Comparison of ENCODE assay signal across 8 cellular contexts in the genomic region with DNA sequence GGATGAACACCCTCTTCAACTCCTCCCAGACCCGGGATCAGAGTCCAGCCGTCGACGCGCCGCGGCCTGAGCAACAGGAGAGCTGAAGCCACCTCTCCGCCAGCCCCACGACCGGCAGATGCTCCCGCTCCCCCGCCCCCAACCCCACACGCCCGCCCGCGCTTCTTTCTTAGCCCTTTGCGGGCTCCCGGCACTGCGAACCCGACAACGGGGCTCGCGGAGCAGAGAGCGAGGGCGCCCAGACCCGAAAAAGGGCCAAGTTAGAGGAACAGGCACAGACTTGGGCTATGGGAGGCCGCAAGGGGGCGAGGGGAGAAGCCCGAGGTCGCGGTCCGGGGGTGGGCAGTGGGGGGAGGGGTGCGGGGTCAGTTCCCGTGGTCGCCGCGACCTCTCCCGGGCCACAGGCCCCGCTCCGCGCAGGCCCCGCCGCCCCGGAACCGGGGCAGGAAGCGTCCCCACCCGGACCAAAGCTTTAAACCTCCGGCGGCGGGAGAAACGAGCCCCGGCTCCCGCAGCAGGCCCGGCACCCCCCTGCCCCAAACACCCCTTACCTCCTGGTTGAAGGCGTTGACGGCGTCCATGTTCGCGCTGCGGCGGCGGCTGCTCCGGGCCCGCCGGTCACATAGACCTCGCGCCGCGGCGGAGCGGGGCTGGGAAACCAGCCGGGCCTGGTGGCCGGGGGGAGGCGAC. TPM values are rescaled to one million over a fixed set of nuclear protein-coding genes. Genes with fewer than 3 reads are reported as not detected.
DNase-seq lines count a peak whose midpoint lies in the region; ATAC-seq, FAIRE-seq and TF ChIP-seq lines count a peak whose summit lies in the region.

No MANE protein-coding gene starts in this region.

- peak; percentile 45 to 47 for ATAC-seq in naive B cell (ENCODE audit: low read depth in 2 of 2)

- CTCF ChIA-PET in HEK293T (lab: Yijun Ruan, JAX): no interaction called here

- H3K4me1 ChIP-seq in stomach smooth muscle (ENCODE audit: control insufficient read depth, insufficient read depth, low read length): peaks cover 22% of the 10 kb centered on the region

- no peaks in the 10 kb centered on the region for H3K27me3 Mint-ChIP-seq in naive B cell

- FAIRE-seq in GM12892 (lab: Jason Lieb, UNC): peak; percentile 38

- H3K4me3 Mint-ChIP-seq in naive B cell: peak overlapping the region in 4 of 8 donors; percentile 66 to 97 (median 90)

- POLR2A ChIA-PET in HEK293T (lab: Yijun Ruan, JAX): interaction anchor here (0.6 kb wide), 1 partner anchor 29 kb away, joined by 3 read pairs; no protein-coding TSS in a partner anchor

- DNase-seq in GM12892 (ENCODE audit: insufficient read length) (peak; percentile 38), HEK293T (ENCODE audit: extremely low spot score) (peak; percentile 43), NCI-H2171 (lab: John Stamatoyannopoulos, UW) (peak; percentile 35), activated T-cell treated with anti-CD3 and anti-CD28 coated beads for 4 hours (peak; percentile 42), erythroblast (lab: John Stamatoyannopoulos, UW) (peak; percentile 70 to 78), naive B cell (peak; percentile 66), NCI-H2196 (lab: John Stamatoyannopoulos, UW; ENCODE audit: unreplicated experiment) (no peak)

- H3K36me3 ChIP-seq in stomach smooth muscle (ENCODE audit: control insufficient read depth in 2 of 2, insufficient read depth in 2 of 2, low read length in 2 of 2): no peaks in the 10 kb centered on the region

- H3K36me3 Mint-ChIP-seq in naive B cell: no peaks in the 10 kb centered on the region

- peak overlapping the region; percentile 82 to 84 for H3K9ac ChIP-seq in stomach smooth muscle (ENCODE audit: low read length in 2 of 2)

- H3K27ac ChIP-seq in stomach smooth muscle (ENCODE audit: low read length): peak overlapping the region; percentile 87

- peak overlapping the region; percentile 74 to 83 for H3K4me3 ChIP-seq in stomach smooth muscle (ENCODE audit: low read length in 2 of 2)

- no peaks in the 10 kb centered on the region for H3K27me3 ChIP-seq in stomach smooth muscle (ENCODE audit: control insufficient read depth in 1 of 2, insufficient read depth in 2 of 2, low read length in 2 of 2)

- H3K9me3 Mint-ChIP-seq in naive B cell: no peaks in the 10 kb centered on the region

- TF ChIP-seq POLR2A in GM12892 (IDR thresholded peaks at IDR 0.05; ENCODE audit: low read depth, low read length) (no peak), erythroblast (IDR thresholded peaks at IDR 0.05; ENCODE audit: low read length) (no peak)

- peak overlapping the region in 5 of 6 donors; percentile 64 to 89 (median 78) for H3K27ac Mint-ChIP-seq in naive B cell

- peaks cover 0 to 17% (median 5%) of the 10 kb centered on the region in 3 donors for H3K4me1 Mint-ChIP-seq in naive B cell

- H3K9me3 ChIP-seq in stomach smooth muscle (ENCODE audit: control insufficient read depth in 2 of 2, low read length in 2 of 2): no peaks in the 10 kb centered on the region

TF ChIP-seq in HEK293T, 16 proteins besides CTCF, POLR2A, EP300 and RAD21:
- no peak for TF ChIP-seq ELF4 (IDR thresholded peaks at IDR 0.05)
- TF ChIP-seq LEF1 (IDR thresholded peaks at IDR 0.05; ENCODE audit: borderline replicate concordance): no peak
- TF ChIP-seq FOXM1 (IDR thresholded peaks at IDR 0.05; ENCODE audit: borderline replicate concordance): no peak
- no peak for TF ChIP-seq TARDBP (IDR thresholded peaks at IDR 0.05)
- TF ChIP-seq BHLHE40 (IDR thresholded peaks at IDR 0.05; ENCODE audit: borderline replicate concordance): no peak
- no peak for TF ChIP-seq SP1 (IDR thresholded peaks at IDR 0.05)
- no peak for TF ChIP-seq ZNF384 (IDR thresholded peaks at IDR 0.05)
- TF ChIP-seq HDGF (IDR thresholded peaks at IDR 0.05; ENCODE audit: borderline replicate concordance): no peak
- no peak for TF ChIP-seq CTBP1 (IDR thresholded peaks at IDR 0.05; ENCODE audit: borderline replicate concordance)
- TF ChIP-seq L3MBTL2 (conservative IDR thresholded peaks at IDR 0.05): no peak
- TF ChIP-seq FOXK2 (IDR thresholded peaks at IDR 0.05): no peak
- no peak for TF ChIP-seq NFRKB (IDR thresholded peaks at IDR 0.05)
- TF ChIP-seq SUZ12 (IDR thresholded peaks at IDR 0.05): no peak
- TF ChIP-seq, protein P1, sequence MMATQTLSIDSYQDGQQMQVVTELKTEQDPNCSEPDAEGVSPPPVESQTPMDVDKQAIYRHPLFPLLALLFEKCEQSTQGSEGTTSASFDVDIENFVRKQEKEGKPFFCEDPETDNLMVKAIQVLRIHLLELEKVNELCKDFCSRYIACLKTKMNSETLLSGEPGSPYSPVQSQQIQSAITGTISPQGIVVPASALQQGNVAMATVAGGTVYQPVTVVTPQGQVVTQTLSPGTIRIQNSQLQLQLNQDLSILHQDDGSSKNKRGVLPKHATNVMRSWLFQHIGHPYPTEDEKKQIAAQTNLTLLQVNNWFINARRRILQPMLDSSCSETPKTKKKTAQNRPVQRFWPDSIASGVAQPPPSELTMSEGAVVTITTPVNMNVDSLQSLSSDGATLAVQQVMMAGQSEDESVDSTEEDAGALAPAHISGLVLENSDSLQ (IDR thresholded peaks at IDR 0.05): no peak
- TF ChIP-seq FOXA1 (IDR thresholded peaks at IDR 0.05): no peak
- TF ChIP-seq ARNT (IDR thresholded peaks at IDR 0.05): no peak

RNA-seq across cellular contexts. Expression of gene SCAF4, which starts 0.7 kb away (rescaled TPM):
- polyA plus RNA-seq in GM12892 (2012; ENCODE audit: missing spikeins): 16.6 TPM
- 10 to 100 TPM; 25.1 to 66.0 (median 34.8) TPM for polyA plus RNA-seq in naive B cell (ENCODE audit: low read depth in 6 of 6)
